20 cellular contexts compared by ENCODE assay signal in the genomic region with DNA sequence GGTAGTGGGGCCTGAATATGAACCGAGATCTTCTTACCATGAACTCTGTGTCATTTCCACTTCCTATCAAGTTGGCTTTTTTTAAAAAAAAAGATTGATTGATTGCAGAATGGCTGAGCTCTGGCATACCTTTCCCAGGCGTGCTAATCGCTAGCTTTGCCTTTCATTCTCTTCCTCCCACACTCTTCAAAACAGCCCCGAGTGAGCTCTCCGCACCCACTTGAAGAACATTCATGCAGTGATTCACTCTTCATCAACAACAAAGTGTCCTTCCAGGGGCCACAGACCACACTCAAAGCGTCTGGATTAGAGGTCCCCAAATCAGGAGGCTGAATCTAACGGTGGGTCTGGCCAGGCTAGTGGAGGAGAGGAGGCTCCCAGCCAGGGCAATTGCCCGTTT.
DNase-seq lines count a peak whose midpoint lies in the region; ATAC-seq and TF ChIP-seq lines count a peak whose summit lies in the region.
"Had no signal": no experiment of that assay in that cellular context is flagged by ENCODE, and none has a peak within 500 bp of the region (broad histone marks: within the 10 kb centered on the region; RNA-seq: fewer than 3 reads in every experiment).

No MANE protein-coding gene starts in this region.

- peaks cover 20% of the 10 kb centered on the region for H3K27me3 Mint-ChIP-seq in activated T-cell treated with anti-CD3 and anti-CD28 coated beads, Interleukin-2, amount 50 U/mL, for 72 hours (ENCODE audit: low read depth)

- H3K9me3 ChIP-seq in esophagus muscularis mucosa (peaks cover 0 to 8% (median 2%) of the 10 kb centered on the region in 4 donors), suprapubic skin (no peaks in the 10 kb centered on the region)
- H3K9me3 ChIP-seq: SJCRH30 had no signal

- H3K36me3 ChIP-seq in esophagus muscularis mucosa (no peaks in the 10 kb centered on the region), suprapubic skin (no peaks in the 10 kb centered on the region)
- H3K36me3 ChIP-seq: SJCRH30 had no signal

- H3K27ac ChIP-seq in esophagus muscularis mucosa (replicated peaks in 1 of 4) (no peak overlapping the region), suprapubic skin (peak overlapping the region; percentile 38)
- H3K27ac ChIP-seq: SJCRH30 had no signal

- TF ChIP-seq EP300 in esophagus muscularis mucosa (IDR thresholded peaks at IDR 0.05): no peak
- TF ChIP-seq EP300 in suprapubic skin (IDR thresholded peaks at IDR 0.05): no peak

- H3K9me3 Mint-ChIP-seq in activated T-cell treated with anti-CD3 and anti-CD28 coated beads, Interleukin-2, amount 50 U/mL, for 72 hours: peaks cover 5 to 11% of the 10 kb centered on the region in 2 donors

- peaks cover 5 to 7% of the 10 kb centered on the region in 2 donors for H3K36me3 Mint-ChIP-seq in activated T-cell treated with anti-CD3 and anti-CD28 coated beads, Interleukin-2, amount 50 U/mL, for 72 hours (ENCODE audit: insufficient read depth in 2 of 2)
- H3K36me3 Mint-ChIP-seq: CD14-positive monocyte had no signal

- intact Hi-C loops in esophagus muscularis mucosa (cut with DNase I): no loop called here
- intact Hi-C loops in left ventricle myocardium superior (cut with micrococcal nuclease): no loop called here

- TF ChIP-seq POLR2A in esophagus muscularis mucosa (IDR thresholded peaks at IDR 0.05; ENCODE audit: low read depth) (no peak), suprapubic skin (IDR thresholded peaks at IDR 0.05) (no peak)

- H3K27me3 ChIP-seq in esophagus muscularis mucosa (no peaks in the 10 kb centered on the region), suprapubic skin (peaks cover 4% of the 10 kb centered on the region)
- H3K27me3 ChIP-seq: SJCRH30 had no signal

- H3K4me1 Mint-ChIP-seq in activated T-cell treated with anti-CD3 and anti-CD28 coated beads, Interleukin-2, amount 50 U/mL, for 72 hours (ENCODE audit: low read depth): peaks cover 10% of the 10 kb centered on the region
- H3K4me1 Mint-ChIP-seq: B cell, CD14-positive monocyte had no signal

- peak; percentile 21 to 47 for ATAC-seq in activated T-cell treated with anti-CD3 and anti-CD28 coated beads, Interleukin-2, amount 50 U/mL, for 72 hours (replicated peaks in 1 of 2)
- ATAC-seq in HG02571 (IDR thresholded peaks at IDR 0.05; ENCODE audit: unreplicated experiment) (no peak), left ventricle myocardium superior (no peak)
- ATAC-seq: Panc1 had no signal

- H3K4me3 Mint-ChIP-seq in activated T-cell treated with anti-CD3 and anti-CD28 coated beads, Interleukin-2, amount 50 U/mL, for 72 hours: peak overlapping the region in 1 of 2 donors; percentile 21
- H3K4me3 Mint-ChIP-seq: B cell, CD14-positive monocyte had no signal

- H3K4me1 ChIP-seq in esophagus muscularis mucosa: no peaks in the 10 kb centered on the region
- H3K4me1 ChIP-seq in suprapubic skin: peaks cover 13% of the 10 kb centered on the region
- H3K4me1 ChIP-seq: SJCRH30 had no signal

- no peak for TF ChIP-seq CTCF in esophagus muscularis mucosa (IDR thresholded peaks at IDR 0.05)
- TF ChIP-seq CTCF in suprapubic skin (IDR thresholded peaks at IDR 0.05): no peak

- 73% methylated on average over 8 of the region's 8 CpGs for WGBS in esophagus muscularis mucosa
- 47% methylated on average over 8 of the region's 8 CpGs for WGBS in suprapubic skin

- no peak overlapping the region for H3K27ac Mint-ChIP-seq in activated T-cell treated with anti-CD3 and anti-CD28 coated beads, Interleukin-2, amount 50 U/mL, for 72 hours
- H3K27ac Mint-ChIP-seq: B cell, CD14-positive monocyte had no signal

- H3K4me3 ChIP-seq in Jurkat, Clone E6-1 (ENCODE audit: low read length): no peak overlapping the region
- H3K4me3 ChIP-seq in esophagus muscularis mucosa (no peak overlapping the region), suprapubic skin (no peak overlapping the region)
- H3K4me3 ChIP-seq: SJCRH30 had no signal

- DNase-seq in activated T-cell treated with anti-CD3 and anti-CD28 coated beads, Interleukin-2, amount 50 U/mL, for 72 hours: peak in 1 of 2 donors; percentile 13
- DNase-seq in activated T-cell treated with anti-CD3 and anti-CD28 coated beads, Interleukin-2, amount 50 U/mL, for 1 hour: no peak
- DNase-seq in Jurkat, Clone E6-1 (ENCODE audit: low read depth, low spot score): peak; percentile 18
- peak; percentile 68 for DNase-seq in esophagus muscularis mucosa (ENCODE audit: extremely low spot score)
- DNase-seq in suprapubic skin (ENCODE audit: low spot score in 2 of 2): no peak
- no peak for DNase-seq in left ventricle myocardium superior
- DNase-seq: DMS53, H7, KG1, NCI-H1092 treated with DMSO at 0.1 percent for 48 hours, NCI-H1436 treated with DMSO at 0.1 percent for 48 hours, NCI-H2029, NCI-H2227 treated with DMSO at 0.1 percent for 48 hours, NCI-H510A, NCI-H774, SJCRH30 had no signal

Comparison
In these comparisons a context has a peak if more than half of its experiments do, and no peak if none do; other contexts are left out.
1. ATAC-seq: peak in activated T-cell treated with anti-CD3 and anti-CD28 coated beads, Interleukin-2, amount 50 U/mL, for 72 hours (2 of 2); none in HG02571 (single experiment) and left ventricle myocardium superior (single experiment).
2. DNase-seq: peak in Jurkat, Clone E6-1 (single experiment) and esophagus muscularis mucosa (single experiment); none in activated T-cell treated with anti-CD3 and anti-CD28 coated beads, Interleukin-2, amount 50 U/mL, for 1 hour (single experiment), suprapubic skin (0 of 2) and left ventricle myocardium superior (single experiment).